8 cellular contexts compared by ENCODE assay signal in the genomic region with DNA sequence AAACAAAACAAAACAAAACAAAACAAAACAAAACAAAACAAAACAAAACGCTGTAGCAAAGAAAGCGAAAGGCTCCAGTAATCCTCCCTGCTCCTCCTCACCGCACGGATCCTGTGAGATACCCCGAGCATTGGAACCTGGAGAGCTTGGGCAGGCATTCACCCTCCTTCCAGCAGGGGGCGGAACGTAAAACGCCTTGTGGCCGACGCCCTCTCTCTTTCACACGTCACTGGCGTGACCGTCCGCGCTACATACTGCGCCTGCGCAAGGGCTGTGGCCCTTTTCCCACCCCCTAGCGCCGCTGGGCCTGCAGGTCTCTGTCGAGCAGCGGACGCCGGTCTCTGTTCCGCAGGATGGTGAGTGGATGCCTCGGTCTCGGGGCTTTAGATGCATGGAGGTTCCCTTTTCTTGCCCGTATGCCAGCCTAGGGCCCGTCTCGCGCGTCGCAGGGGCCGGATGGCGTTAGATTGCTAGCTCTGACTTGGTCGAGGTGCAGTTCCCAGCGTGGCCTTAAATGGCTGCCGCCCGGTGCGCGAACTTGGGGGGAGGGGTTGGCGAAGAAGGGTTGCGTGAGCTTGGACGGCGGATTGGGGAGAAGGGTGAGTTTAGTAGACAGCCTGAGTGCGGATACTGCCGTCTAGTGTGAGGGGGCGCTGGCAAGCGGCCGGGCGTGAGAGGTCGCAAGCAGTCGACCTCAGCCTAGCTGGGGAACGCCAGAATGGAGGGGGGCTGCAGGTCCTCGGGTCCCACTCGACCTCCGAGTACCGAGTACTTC. TPM values are rescaled to one million over a fixed set of nuclear protein-coding genes. Genes with fewer than 3 reads are reported as not detected.
A peak's percentile ranks its signal among the peaks of the same experiment; 100 is the strongest.
DNase-seq lines count a peak whose midpoint lies in the region; ATAC-seq and TF ChIP-seq lines count a peak whose summit lies in the region.

A gene (plus strand): TSS at position 279 of the 775 bp plus-strand sequence. CDS start 75 bp downstream, at position 354.

- WGBS in spleen, 5 donors = 0 to 1% (median 1%) methylated on average over 51 to 57 of the region's 57 CpGs

- peak; percentile 95 for ATAC-seq in HG03196 (IDR thresholded peaks at IDR 0.05; ENCODE audit: unreplicated experiment)
- peak; percentile 93 for ATAC-seq in WTC11

- peaks cover 0 to 38% (median 32%) of the 10 kb centered on the region in 6 donors for H3K36me3 ChIP-seq in spleen

- H3K36me3 Mint-ChIP-seq in WTC11 (peaks cover 51% of the 10 kb centered on the region), immature natural killer cell (peaks cover 9 to 25% (median 14%) of the 10 kb centered on the region in 3 donors)

- no peaks in the 10 kb centered on the region for H3K9me3 ChIP-seq in spleen

- DNase-seq in AG10803 (ENCODE audit: low read depth) (peak; percentile 96), NCI-H226 (peak; percentile 75), WTC11 (ENCODE audit: low spot score) (peak; percentile 97), cardiac fibroblast (ENCODE audit: low read depth in 2 of 2) (peak; percentile 98 to 99), immature natural killer cell (peak; percentile 99), spleen (peak; percentile 99)

- TF ChIP-seq POLR2A in GM18951 (IDR thresholded peaks at IDR 0.05; ENCODE audit: extremely low read depth, insufficient read depth, insufficient read length) (peak; percentile 99), spleen (IDR thresholded peaks at IDR 0.05) (peak; percentile 7 to 84 (median 81))

- H3K27ac ChIP-seq in spleen = peak within 1 kb of the TSS; percentile 87 to 97 (median 94)

- H3K4me3 Mint-ChIP-seq in WTC11 (peak within 1 kb of the TSS; percentile 95), immature natural killer cell (peak within 1 kb of the TSS; percentile 93 to 98 (median 98))

- intact Hi-C loops in spleen (cut with DNase I; ENCODE audit: low total_unique reads) = no loop called here

- H3K27me3 Mint-ChIP-seq in WTC11 (ENCODE audit: low read depth) (no peaks in the 10 kb centered on the region; the same call in 1 of the 2 replicates), immature natural killer cell (ENCODE audit: low read depth in 3 of 3) (peaks cover 10 to 15% (median 15%) of the 10 kb centered on the region in 3 donors)

- POLR2A ChIA-PET in WTC11 (lab: Charles Lee) = interaction anchor here (0.5 to 1.7 kb wide), 16 partner anchors 9 to 1052 kb away, joined by 3 to 12 read pairs (median 4); a partner anchor contains a TSS

- peak; percentile 91 for TF ChIP-seq CTCF in AG10803 (conservative IDR thresholded peaks at IDR 0.05; ENCODE audit: low read length)
- peak; percentile 81 for TF ChIP-seq CTCF in WTC11 (IDR thresholded peaks at IDR 0.05)
- peak; percentile 95 for TF ChIP-seq CTCF in cardiac fibroblast (IDR thresholded peaks at IDR 0.05; ENCODE audit: low read depth, low read length)
- peak; percentile 89 to 99 (median 98) for TF ChIP-seq CTCF in spleen (IDR thresholded peaks at IDR 0.05 in 8 of 11, conservative IDR thresholded peaks at IDR 0.05 in 3 of 11)

- peaks cover 23 to 51% (median 50%) of the 10 kb centered on the region in 6 donors for H3K4me1 ChIP-seq in spleen

- CTCF ChIA-PET in WTC11 (lab: Charles Lee) = interaction anchor here (0.6 to 2.5 kb wide), 16 partner anchors 8 to 329 kb away, joined by 3 to 27 read pairs (median 4); a partner anchor contains a TSS

- H3K9me3 Mint-ChIP-seq in WTC11 = no peaks in the 10 kb centered on the region
- H3K9me3 Mint-ChIP-seq in immature natural killer cell = no peaks in the 10 kb centered on the region

- H3K27ac Mint-ChIP-seq in WTC11 (peak within 1 kb of the TSS; percentile 97), immature natural killer cell (peak within 1 kb of the TSS; percentile 93 to 99 (median 99))

- in situ Hi-C loops in GM18951 (cut with MboI; ENCODE audit: low sequenced_read_pairs, unreplicated experiment) = no loop called here

- no peaks in the 10 kb centered on the region for H3K27me3 ChIP-seq in spleen (replicated peaks in 1 of 7)

- H3K4me3 ChIP-seq in AG10803 (ENCODE audit: low read length) (peak within 1 kb of the TSS; percentile 99), cardiac fibroblast (replicated peaks in 1 of 2; ENCODE audit: low read depth in 2 of 2, low read length in 2 of 2) (peak within 1 kb of the TSS; percentile 98), spleen (peak within 1 kb of the TSS; percentile 69 to 99 (median 86))

- H3K4me1 Mint-ChIP-seq in WTC11 (peaks cover 35% of the 10 kb centered on the region), immature natural killer cell (peaks cover 47 to 57% of the 10 kb centered on the region in 2 donors)

TF ChIP-seq in WTC11, 78 proteins besides CTCF, POLR2A, EP300 and RAD21 (continues in another document):
- TF ChIP-seq PRRX2 (CRISPR knock-in tag; IDR thresholded peaks at IDR 0.05) (0 out of 2 replicates have a peak, but pooled peaks have one; percentile 70), ELF4 (CRISPR knock-in tag; IDR thresholded peaks at IDR 0.05; ENCODE audit: low read depth) (0 out of 2 replicates have a peak, but pooled peaks have one; percentile 33), NFYB (CRISPR knock-in tag; conservative IDR thresholded peaks at IDR 0.05; ENCODE audit: low read depth) (peak; percentile 15; the same call in 1 of the 2 replicates), EMX1 (CRISPR knock-in tag; IDR thresholded peaks at IDR 0.05) (peak; percentile 94), FOXK1 (CRISPR knock-in tag; IDR thresholded peaks at IDR 0.05) (peak; percentile 89), GABPB1 (CRISPR knock-in tag; IDR thresholded peaks at IDR 0.05) (peak; percentile 75), ZBTB21 (CRISPR knock-in tag; IDR thresholded peaks at IDR 0.05; ENCODE audit: borderline replicate concordance) (peak; percentile 53; the same call in 1 of the 2 replicates), TEAD1 (CRISPR knock-in tag; IDR thresholded peaks at IDR 0.05) (peak; percentile 96), ZNF121 (CRISPR knock-in tag; IDR thresholded peaks at IDR 0.05) (peak; percentile 8; the same call in 1 of the 2 replicates), IRF2 (CRISPR knock-in tag; IDR thresholded peaks at IDR 0.05; ENCODE audit: borderline replicate concordance, low read depth) (no peak)
- TF ChIP-seq, protein P1, sequence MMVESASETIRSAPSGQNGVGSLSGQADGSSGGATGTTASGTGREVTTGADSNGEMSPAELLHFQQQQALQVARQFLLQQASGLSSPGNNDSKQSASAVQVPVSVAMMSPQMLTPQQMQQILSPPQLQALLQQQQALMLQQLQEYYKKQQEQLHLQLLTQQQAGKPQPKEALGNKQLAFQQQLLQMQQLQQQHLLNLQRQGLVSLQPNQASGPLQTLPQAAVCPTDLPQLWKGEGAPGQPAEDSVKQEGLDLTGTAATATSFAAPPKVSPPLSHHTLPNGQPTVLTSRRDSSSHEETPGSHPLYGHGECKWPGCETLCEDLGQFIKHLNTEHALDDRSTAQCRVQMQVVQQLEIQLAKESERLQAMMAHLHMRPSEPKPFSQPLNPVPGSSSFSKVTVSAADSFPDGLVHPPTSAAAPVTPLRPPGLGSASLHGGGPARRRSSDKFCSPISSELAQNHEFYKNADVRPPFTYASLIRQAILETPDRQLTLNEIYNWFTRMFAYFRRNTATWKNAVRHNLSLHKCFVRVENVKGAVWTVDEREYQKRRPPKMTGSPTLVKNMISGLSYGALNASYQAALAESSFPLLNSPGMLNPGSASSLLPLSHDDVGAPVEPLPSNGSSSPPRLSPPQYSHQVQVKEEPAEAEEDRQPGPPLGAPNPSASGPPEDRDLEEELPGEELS (CRISPR knock-in tag; IDR thresholded peaks at IDR 0.05) = peak; percentile 78; the same call in 1 of the 2 replicates
- TF ChIP-seq, protein P2, sequence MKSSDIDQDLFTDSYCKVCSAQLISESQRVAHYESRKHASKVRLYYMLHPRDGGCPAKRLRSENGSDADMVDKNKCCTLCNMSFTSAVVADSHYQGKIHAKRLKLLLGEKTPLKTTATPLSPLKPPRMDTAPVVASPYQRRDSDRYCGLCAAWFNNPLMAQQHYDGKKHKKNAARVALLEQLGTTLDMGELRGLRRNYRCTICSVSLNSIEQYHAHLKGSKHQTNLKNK (CRISPR knock-in tag; IDR thresholded peaks at IDR 0.05) = no peak; the same call in 1 of the 2 replicates
- TF ChIP-seq, protein P3, sequence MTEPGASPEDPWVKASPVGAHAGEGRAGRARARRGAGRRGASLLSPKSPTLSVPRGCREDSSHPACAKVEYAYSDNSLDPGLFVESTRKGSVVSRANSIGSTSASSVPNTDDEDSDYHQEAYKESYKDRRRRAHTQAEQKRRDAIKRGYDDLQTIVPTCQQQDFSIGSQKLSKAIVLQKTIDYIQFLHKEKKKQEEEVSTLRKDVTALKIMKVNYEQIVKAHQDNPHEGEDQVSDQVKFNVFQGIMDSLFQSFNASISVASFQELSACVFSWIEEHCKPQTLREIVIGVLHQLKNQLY (CRISPR knock-in tag; IDR thresholded peaks at IDR 0.05) = 0 out of 2 replicates have a peak, but pooled peaks have one; percentile 47
- TF ChIP-seq, protein P4, sequence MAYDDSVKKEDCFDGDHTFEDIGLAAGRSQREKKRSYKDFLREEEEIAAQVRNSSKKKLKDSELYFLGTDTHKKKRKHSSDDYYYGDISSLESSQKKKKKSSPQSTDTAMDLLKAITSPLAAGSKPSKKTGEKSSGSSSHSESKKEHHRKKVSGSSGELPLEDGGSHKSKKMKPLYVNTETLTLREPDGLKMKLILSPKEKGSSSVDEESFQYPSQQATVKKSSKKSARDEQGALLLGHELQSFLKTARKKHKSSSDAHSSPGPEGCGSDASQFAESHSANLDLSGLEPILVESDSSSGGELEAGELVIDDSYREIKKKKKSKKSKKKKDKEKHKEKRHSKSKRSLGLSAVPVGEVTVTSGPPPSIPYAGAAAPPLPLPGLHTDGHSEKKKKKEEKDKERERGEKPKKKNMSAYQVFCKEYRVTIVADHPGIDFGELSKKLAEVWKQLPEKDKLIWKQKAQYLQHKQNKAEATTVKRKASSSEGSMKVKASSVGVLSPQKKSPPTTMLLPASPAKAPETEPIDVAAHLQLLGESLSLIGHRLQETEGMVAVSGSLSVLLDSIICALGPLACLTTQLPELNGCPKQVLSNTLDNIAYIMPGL (CRISPR knock-in tag; IDR thresholded peaks at IDR 0.05) = peak; percentile 99

RNA-seq across cellular contexts. Expression of the gene that starts here (rescaled TPM):
- total RNA-seq in WTC11 (2021) (1,430 to 1,486 TPM (median 1,433 TPM) in 3 replicates), spleen (1,000 to 10,000 TPM in 3 of 7 donors, 100 to 1,000 TPM in 4; 725 to 1,398 (median 908) TPM)
- polyA plus RNA-seq in immature natural killer cell (1,000 to 10,000 TPM; 1,077 to 1,697 (median 1,102) TPM), spleen (1,000 to 10,000 TPM; 2,758 to 3,739 (median 3,435) TPM)

Comparison
In these comparisons a context has a peak if more than half of its experiments do, and no peak if none do; other contexts are left out.
1. Peak in every context shown above with its lines: DNase-seq, ATAC-seq, H3K4me3 ChIP-seq and H3K27ac ChIP-seq.